In the genomic region with DNA sequence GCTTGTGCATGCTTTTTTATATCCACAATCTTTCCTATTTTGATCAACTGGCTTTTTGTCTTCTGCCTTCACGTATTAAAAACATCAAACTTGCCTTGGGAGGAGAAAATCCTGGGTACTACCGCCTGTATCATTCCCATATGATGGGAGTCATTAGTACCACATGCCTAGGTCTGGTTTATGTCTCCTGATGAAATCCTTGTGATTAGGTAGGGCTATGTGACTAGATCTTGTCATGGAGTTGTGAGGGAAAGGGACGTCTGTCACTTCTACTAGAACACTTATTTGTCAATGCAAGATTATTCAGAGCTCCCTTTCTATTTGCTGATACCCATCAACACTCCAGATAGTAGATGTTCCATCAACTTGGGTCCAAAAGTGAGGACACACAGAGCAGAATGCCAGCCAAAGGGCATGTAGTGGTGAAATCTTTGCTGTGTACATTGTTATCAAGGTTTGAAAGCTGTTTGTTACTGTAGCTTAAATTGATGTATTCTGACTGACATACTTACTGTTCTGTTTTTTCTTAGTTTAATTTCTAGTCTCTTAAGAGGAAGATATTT, we compare ENCODE assay signal across 7 cellular contexts.
"Had no signal": no experiment of that assay in that cellular context is flagged by ENCODE, and none has a peak within 500 bp of the region (broad histone marks: within the 10 kb centered on the region; RNA-seq: fewer than 3 reads in every experiment).

No MANE protein-coding gene starts in this region.

- H3K27ac ChIP-seq: HL-60 had no signal

- ATAC-seq: GM23338, HepG2, K562 had no signal

- H3K27ac Mint-ChIP-seq: GM23338, H9 had no signal

- FAIRE-seq: H1, H54, HepG2, K562 had no signal

- H3K4me2 ChIP-seq: GM23338 had no signal

- H2AFZ ChIP-seq: GM23338 had no signal

- DNase-seq: H9 had no signal

- H3K4me3 Mint-ChIP-seq: GM23338, H9 had no signal

- H3K9me3 Mint-ChIP-seq: GM23338 had no signal

- H3K4me3 ChIP-seq: GM23338, K562 had no signal
